ENCODE assay signal across 8 cellular contexts in the genomic region with DNA sequence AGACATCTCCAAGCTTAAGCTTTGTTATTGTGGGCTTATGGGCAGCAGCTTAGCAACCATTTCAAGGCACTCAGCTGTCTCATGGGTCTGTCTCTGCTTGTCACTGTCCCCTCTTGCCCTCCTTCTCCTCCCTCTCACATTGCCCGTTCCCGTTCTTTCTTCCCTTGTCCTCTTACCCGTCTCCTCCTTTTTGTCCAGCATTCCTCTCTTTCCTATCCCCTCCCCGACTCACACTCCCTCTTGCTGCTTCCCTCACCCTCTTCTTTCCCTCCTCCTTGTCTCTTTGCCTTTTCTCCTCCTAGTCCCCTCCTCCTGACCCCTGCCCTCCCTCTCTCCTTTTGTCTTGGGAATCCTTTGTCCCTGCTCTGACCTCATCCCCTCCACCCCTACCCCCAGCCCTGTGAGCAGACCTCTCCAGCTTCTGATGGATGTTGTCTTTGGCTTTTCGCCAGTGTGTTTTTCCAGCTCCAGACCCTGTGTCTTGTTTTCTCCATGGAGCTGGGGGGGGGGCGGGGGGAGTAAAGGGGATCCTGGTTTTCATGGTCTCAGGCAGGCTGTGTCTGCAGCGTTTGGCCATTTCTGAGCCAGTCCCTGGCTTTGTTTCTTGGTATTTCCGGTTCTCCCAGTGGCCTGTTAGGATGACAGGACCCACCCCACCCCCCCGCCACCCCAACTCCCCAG. TPM values are rescaled to one million over a fixed set of nuclear protein-coding genes. Genes with fewer than 3 reads are reported as not detected.
DNase-seq lines count a peak whose midpoint lies in the region; ATAC-seq and TF ChIP-seq lines count a peak whose summit lies in the region.

No MANE protein-coding gene starts in this region.

- H3K36me3 ChIP-seq in RWPE2 (ENCODE audit: low read depth) (no peaks in the 10 kb centered on the region), left ventricle myocardium inferior (no peaks in the 10 kb centered on the region), prostate gland (no peaks in the 10 kb centered on the region)

- no peak overlapping the region; the same call in 1 of the 2 replicates for H3K4ac ChIP-seq in H9 (ENCODE audit: low read depth, low read length)

- intact Hi-C loops in left ventricle myocardium inferior (cut with micrococcal nuclease) (no loop called here), sciatic nerve (cut with DNase I) (no loop called here), prostate gland (cut with DNase I) (no loop called here)

- no peak overlapping the region for H2BK15ac ChIP-seq in H9 (ENCODE audit: low read depth, low read length)

- no peaks in the 10 kb centered on the region for H3K27me3 Mint-ChIP-seq in H9 (ENCODE audit: low read depth)

- peak; percentile 24; the same call in 1 of the 3 replicates for ATAC-seq in RWPE2 (ENCODE audit: low read depth)
- ATAC-seq in sciatic nerve = peak; percentile 77
- no peak for ATAC-seq in HG03571 (IDR thresholded peaks at IDR 0.05; ENCODE audit: unreplicated experiment)
- no peak for ATAC-seq in HG03565 (IDR thresholded peaks at IDR 0.05; ENCODE audit: unreplicated experiment)

- no peak overlapping the region for H3K56ac ChIP-seq in H9 (ENCODE audit: insufficient read length, low read depth, low read length)

- H4K20me1 ChIP-seq in H9 (ENCODE audit: control insufficient read depth, insufficient read depth, insufficient read length) = no peaks in the 10 kb centered on the region

- H3K23me2 ChIP-seq in H9 (ENCODE audit: insufficient read length, low read depth, low read length, poor library complexity, severe bottlenecking) = peaks cover 6% of the 10 kb centered on the region

- H3K4me1 ChIP-seq in H9 (ENCODE audit: insufficient read depth, low read length) (peaks cover 9% of the 10 kb centered on the region; the same call in 1 of the 2 replicates), RWPE2 (ENCODE audit: insufficient read depth, poor library complexity, severe bottlenecking) (peaks cover 35% of the 10 kb centered on the region), left ventricle myocardium inferior (peaks cover 98% of the 10 kb centered on the region), prostate gland (replicated peaks) (no peaks in the 10 kb centered on the region)

- H2BK120ac ChIP-seq in H9 (ENCODE audit: low read depth, low read length, poor library complexity, severe bottlenecking) = no peak overlapping the region

- H3K9ac ChIP-seq in H9 (ENCODE audit: extremely low read depth, insufficient read length, low read length) = peak overlapping the region; percentile 41

- H3K4me3 Mint-ChIP-seq in H9 = peak overlapping the region; percentile 42 to 78

- no peak overlapping the region for H3K4me3 ChIP-seq in RWPE2 (ENCODE audit: severe bottlenecking)
- H3K4me3 ChIP-seq in left ventricle myocardium inferior = peak overlapping the region; percentile 39
- H3K4me3 ChIP-seq in prostate gland = no peak overlapping the region

- peak overlapping the region; percentile 54 for H3K4me2 ChIP-seq in H9 (ENCODE audit: insufficient read depth, insufficient read length, low read length)

- peak overlapping the region; percentile 64 for H3K18ac ChIP-seq in H9 (ENCODE audit: insufficient read length, low read depth, low read length)

- TF ChIP-seq POLR2A in prostate gland (IDR thresholded peaks at IDR 0.05) = no peak

- no peak overlapping the region for H3K23ac ChIP-seq in H9 (ENCODE audit: insufficient read length, low read depth, low read length)

- WGBS in H9 (ENCODE audit: extremely low coverage, insufficient read length, low lambda C conversion rate) = no CpG with 5 or more reads among the region's 9 CpGs
- 26% methylated on average over 9 of the region's 9 CpGs for WGBS in prostate gland

- no peaks in the 10 kb centered on the region for H3K36me3 Mint-ChIP-seq in H9 (ENCODE audit: insufficient read depth in 1 of 3, low read depth in 3 of 3)

- no peak overlapping the region for H2BK20ac ChIP-seq in H9 (ENCODE audit: low read depth, low read length, poor library complexity, severe bottlenecking)

- H2AK5ac ChIP-seq in H9 (ENCODE audit: insufficient read length, low read length) = no peak overlapping the region

- H3K4me1 Mint-ChIP-seq in H9 = peaks cover 45 to 55% of the 10 kb centered on the region in 2 experiments

- no peaks in the 10 kb centered on the region for H3K9me3 ChIP-seq in H9 (ENCODE audit: control insufficient read depth, low read depth, low read length)
- no peaks in the 10 kb centered on the region for H3K9me3 ChIP-seq in RWPE2 (ENCODE audit: severe bottlenecking)
- no peaks in the 10 kb centered on the region for H3K9me3 ChIP-seq in left ventricle myocardium inferior (replicated peaks)
- no peaks in the 10 kb centered on the region for H3K9me3 ChIP-seq in prostate gland

- H3K27me3 ChIP-seq in H9 (ENCODE audit: insufficient read depth, low read length) (no peaks in the 10 kb centered on the region), RWPE2 (ENCODE audit: insufficient read depth, poor library complexity, severe bottlenecking) (no peaks in the 10 kb centered on the region), left ventricle myocardium inferior (ENCODE audit: low read depth) (no peaks in the 10 kb centered on the region), prostate gland (replicated peaks; ENCODE audit: insufficient read depth) (no peaks in the 10 kb centered on the region)

- no peak overlapping the region for H4K91ac ChIP-seq in H9 (ENCODE audit: insufficient read length, low read depth, low read length)

- H3K9me3 Mint-ChIP-seq in H9 = 0 out of 5 replicates have a peak, but pooled peaks cover 0 to 3% of the 10 kb centered on the region in 2 experiments

- DNase-seq in H9 = peak; percentile 92
- DNase-seq in RWPE2 (ENCODE audit: low spot score) = no peak
- peak; percentile 58 for DNase-seq in left ventricle myocardium inferior
- no peak for DNase-seq in sciatic nerve (ENCODE audit: low spot score)
- DNase-seq in prostate gland (ENCODE audit: low spot score) = no peak
- DNase-seq in midbrain (lab: John Stamatoyannopoulos, UW) = no peak

- H3K14ac ChIP-seq in H9 (ENCODE audit: insufficient read depth, low read length) = peak overlapping the region; percentile 80; the same call in 1 of the 2 replicates

- no peak for TF ChIP-seq CTCF in H9 (conservative IDR thresholded peaks at IDR 0.05)
- TF ChIP-seq CTCF in RWPE2 (IDR thresholded peaks at IDR 0.05; ENCODE audit: poor library complexity, severe bottlenecking) = no peak
- no peak for TF ChIP-seq CTCF in left ventricle myocardium inferior (IDR thresholded peaks at IDR 0.05; ENCODE audit: borderline replicate concordance)
- no peak for TF ChIP-seq CTCF in prostate gland (IDR thresholded peaks at IDR 0.05)

- peak overlapping the region; percentile 70 for H3K27ac ChIP-seq in H9 (ENCODE audit: insufficient read length, low read depth, low read length)
- peak overlapping the region; percentile 71 for H3K27ac ChIP-seq in RWPE2 (ENCODE audit: poor library complexity, severe bottlenecking)
- H3K27ac ChIP-seq in left ventricle myocardium inferior (replicated peaks) = peak overlapping the region; percentile 94
- no peak overlapping the region for H3K27ac ChIP-seq in prostate gland

- no peak overlapping the region for H2BK12ac ChIP-seq in H9 (ENCODE audit: insufficient read length, low read depth, low read length)

- H2BK5ac ChIP-seq in H9 (ENCODE audit: insufficient read length, low read length) = no peak overlapping the region

- H4K5ac ChIP-seq in H9 (ENCODE audit: insufficient read length, low read depth, low read length) = no peak overlapping the region

- no peaks in the 10 kb centered on the region for H3K79me1 ChIP-seq in H9 (ENCODE audit: insufficient read depth, low read depth, low read length, poor library complexity, severe bottlenecking)

- no peak overlapping the region for H3T11ph ChIP-seq in H9 (ENCODE audit: low read length)

- peaks cover 2% of the 10 kb centered on the region; the same call in 1 of the 2 replicates for H3K79me2 ChIP-seq in H9 (ENCODE audit: insufficient read depth, low read length)

- peak overlapping the region; percentile 95 to 99 (median 98) for H3K27ac Mint-ChIP-seq in H9

- H4K8ac ChIP-seq in H9 (replicated peaks; ENCODE audit: insufficient read length, low read depth, low read length) = no peak overlapping the region

- H2AFZ ChIP-seq in H9 (ENCODE audit: low read length) = no peak overlapping the region

RNA-seq across cellular contexts. Expression of a gene that starts 47.9 kb away (rescaled TPM):
- total RNA-seq in H9 (2021) = 30.6 and 34.2 TPM in 2 replicates
- total RNA-seq in left ventricle myocardium inferior = 264 TPM
- total RNA-seq in sciatic nerve = 50.2 TPM
- 10 to 100 TPM; 35.6 to 80.3 TPM for total RNA-seq in prostate gland

Comparison
In these comparisons a context has a peak if more than half of its experiments do, and no peak if none do; other contexts are left out.
1. DNase-seq: peak in H9 (single experiment) and left ventricle myocardium inferior (single experiment); none in RWPE2 (single experiment), sciatic nerve (single experiment), prostate gland (single experiment) and midbrain (single experiment).
2. H3K27ac ChIP-seq: peak in H9 (single experiment), RWPE2 (single experiment) and left ventricle myocardium inferior (single experiment); none in prostate gland (0 of 2).
3. ATAC-seq: peak in RWPE2 (single experiment) and sciatic nerve (single experiment); none in HG03571 (single experiment) and HG03565 (single experiment).